19 cellular contexts compared by ENCODE assay signal in genomic region chr3:162147996-162148395, GRCh38.
DNase-seq lines count a peak whose midpoint lies in the region; ATAC-seq and TF ChIP-seq lines count a peak whose summit lies in the region.
"Had no signal": no experiment of that assay in that cellular context is flagged by ENCODE, and none has a peak within 500 bp of the region (broad histone marks: within the 10 kb centered on the region; RNA-seq: fewer than 3 reads in every experiment).

No MANE protein-coding gene starts in this region.

- 28% methylated on average over 1 of the region's 1 CpG for WGBS in hepatocyte (ENCODE audit: low lambda C conversion rate, missing lambda C conversion rate)

- H3K27me3 ChIP-seq in DND-41 (ENCODE audit: insufficient read depth, low read length, poor library complexity) = no peaks in the 10 kb centered on the region
- no peaks in the 10 kb centered on the region for H3K27me3 ChIP-seq in Loucy (ENCODE audit: insufficient read depth, low read length, poor library complexity, severe bottlenecking)
- no peaks in the 10 kb centered on the region for H3K27me3 ChIP-seq in hepatocyte
- no peaks in the 10 kb centered on the region for H3K27me3 ChIP-seq in osteoblast (ENCODE audit: insufficient read depth, low read length)
- H3K27me3 ChIP-seq: BLaER1 had no signal

- H2AFZ ChIP-seq in DND-41 (ENCODE audit: low read depth, low read length) (peak overlapping the region; percentile 46), Loucy (ENCODE audit: low read length) (peak overlapping the region; percentile 34; the same call in 1 of the 2 replicates), hepatocyte (peak overlapping the region; percentile 10), osteoblast (ENCODE audit: low read length) (peak overlapping the region; percentile 15)
- H2AFZ ChIP-seq: GM23248 had no signal

- ATAC-seq in DND-41 (ENCODE audit: insufficient read depth, low read depth) = peak; percentile 89
- ATAC-seq: CD8-positive, alpha-beta T cell; HCT116 had no signal

- no peaks in the 10 kb centered on the region for H3F3A ChIP-seq in Loucy (ENCODE audit: low read depth)

- H3K27ac ChIP-seq in DND-41 (ENCODE audit: low read length) (0 out of 2 replicates have a peak overlapping the region, but pooled peaks have one; percentile 15), hepatocyte (no peak overlapping the region), osteoblast (ENCODE audit: low read depth, low read length) (no peak overlapping the region)
- H3K27ac ChIP-seq: 22Rv1, BLaER1, C4-2B, GM23248 had no signal

- TF ChIP-seq CTCF in DND-41 (IDR thresholded peaks at IDR 0.05; ENCODE audit: borderline replicate concordance, extremely low read depth, low read length, poor library complexity, severe bottlenecking) (no peak), Loucy (conservative IDR thresholded peaks at IDR 0.05; ENCODE audit: low read length) (no peak), hepatocyte (IDR thresholded peaks at IDR 0.05; ENCODE audit: poor library complexity) (no peak), osteoblast (IDR thresholded peaks at IDR 0.05; ENCODE audit: extremely low read depth, low read depth, low read length) (no peak)

- no peaks in the 10 kb centered on the region for H3K9me2 ChIP-seq in Loucy (replicated peaks; ENCODE audit: low read depth, low read length)
- no peaks in the 10 kb centered on the region for H3K9me2 ChIP-seq in hepatocyte (replicated peaks; ENCODE audit: insufficient read depth)

- H3K9ac ChIP-seq in DND-41 (ENCODE audit: low read depth, low read length) = no peak overlapping the region
- no peak overlapping the region for H3K9ac ChIP-seq in Loucy (ENCODE audit: low read depth, low read length, poor library complexity, severe bottlenecking)
- H3K9ac ChIP-seq: BLaER1, GM23248 had no signal

- peaks cover 15% of the 10 kb centered on the region for H3K4me1 ChIP-seq in DND-41 (ENCODE audit: insufficient read depth, low read length)
- peaks cover 4% of the 10 kb centered on the region for H3K4me1 ChIP-seq in Loucy (ENCODE audit: insufficient read depth, low read length, poor library complexity, severe bottlenecking)
- peaks cover 1% of the 10 kb centered on the region for H3K4me1 ChIP-seq in hepatocyte (ENCODE audit: insufficient read depth)
- peaks cover 5% of the 10 kb centered on the region for H3K4me1 ChIP-seq in osteoblast (ENCODE audit: insufficient read depth, low read length)
- H3K4me1 ChIP-seq: BLaER1, Caco-2 had no signal

- peak overlapping the region; percentile 26 for H3K4me2 ChIP-seq in DND-41 (ENCODE audit: insufficient read depth, low read length)
- no peak overlapping the region for H3K4me2 ChIP-seq in Loucy (ENCODE audit: low read depth, low read length, poor library complexity, severe bottlenecking)
- H3K4me2 ChIP-seq in hepatocyte = no peak overlapping the region
- no peak overlapping the region for H3K4me2 ChIP-seq in osteoblast (ENCODE audit: insufficient read depth, low read length)
- H3K4me2 ChIP-seq: BLaER1 had no signal

- no peak for DNase-seq in DND-41
- DNase-seq in hepatocyte (ENCODE audit: low spot score) = no peak
- no peak for DNase-seq in osteoblast (ENCODE audit: insufficient read length, low spot score, missing footprints)
- DNase-seq in T-helper 2 cell = no peak
- no peak for DNase-seq in activated T-cell treated with anti-CD3 and anti-CD28 coated beads, Interleukin-2, amount 50 U/mL, for 48 hours
- DNase-seq in NCI-H2081 (lab: John Stamatoyannopoulos, UW) = no peak
- DNase-seq: Caco-2; CD4-positive, CD25-positive, alpha-beta regulatory T cell; CD8-positive, alpha-beta T cell; DMS 273 treated with DMSO at 0.1 percent for 48 hours; DMS53; DMS79 treated with DMSO at 0.1 percent for 48 hours; GM23248; H9 had no signal

- H3K9me3 ChIP-seq in DND-41 (ENCODE audit: insufficient read depth, low read length, severe bottlenecking) (no peaks in the 10 kb centered on the region), Loucy (ENCODE audit: insufficient read depth, low read depth, low read length) (no peaks in the 10 kb centered on the region), hepatocyte (ENCODE audit: low read depth) (no peaks in the 10 kb centered on the region), osteoblast (ENCODE audit: low read depth, low read length) (no peaks in the 10 kb centered on the region)
- H3K9me3 ChIP-seq: BLaER1, Caco-2 had no signal

- H3K36me3 ChIP-seq in DND-41 (ENCODE audit: insufficient read depth, low read length) (no peaks in the 10 kb centered on the region), Loucy (ENCODE audit: insufficient read depth, low read length) (no peaks in the 10 kb centered on the region), hepatocyte (replicated peaks; ENCODE audit: insufficient read depth, low read depth) (no peaks in the 10 kb centered on the region), osteoblast (ENCODE audit: insufficient read depth, low read length) (no peaks in the 10 kb centered on the region)
- H3K36me3 ChIP-seq: BLaER1 had no signal

- H3K79me2 ChIP-seq in DND-41 (ENCODE audit: insufficient read depth, low read length) (no peaks in the 10 kb centered on the region), Loucy (ENCODE audit: insufficient read depth, low read length) (no peaks in the 10 kb centered on the region), hepatocyte (no peaks in the 10 kb centered on the region), osteoblast (ENCODE audit: insufficient read depth, low read length) (no peaks in the 10 kb centered on the region)

- H3K4me3 ChIP-seq in DND-41 (ENCODE audit: low read depth in 1 of 2, low read length in 2 of 2) (no peak overlapping the region), Loucy (ENCODE audit: low read length, poor library complexity, severe bottlenecking) (no peak overlapping the region), hepatocyte (no peak overlapping the region), osteoblast (ENCODE audit: insufficient read depth, low read length) (no peak overlapping the region)
- H3K4me3 ChIP-seq: BLaER1, GM23248 had no signal

- H4K20me1 ChIP-seq in DND-41 (ENCODE audit: insufficient read depth, low read length) (no peaks in the 10 kb centered on the region), Loucy (ENCODE audit: insufficient read depth, low read length, poor library complexity, severe bottlenecking) (no peaks in the 10 kb centered on the region), hepatocyte (ENCODE audit: insufficient read depth, poor library complexity, severe bottlenecking) (no peaks in the 10 kb centered on the region), osteoblast (ENCODE audit: insufficient read depth, low read length) (no peaks in the 10 kb centered on the region)
- H4K20me1 ChIP-seq: BLaER1 had no signal
